In the genomic region with DNA sequence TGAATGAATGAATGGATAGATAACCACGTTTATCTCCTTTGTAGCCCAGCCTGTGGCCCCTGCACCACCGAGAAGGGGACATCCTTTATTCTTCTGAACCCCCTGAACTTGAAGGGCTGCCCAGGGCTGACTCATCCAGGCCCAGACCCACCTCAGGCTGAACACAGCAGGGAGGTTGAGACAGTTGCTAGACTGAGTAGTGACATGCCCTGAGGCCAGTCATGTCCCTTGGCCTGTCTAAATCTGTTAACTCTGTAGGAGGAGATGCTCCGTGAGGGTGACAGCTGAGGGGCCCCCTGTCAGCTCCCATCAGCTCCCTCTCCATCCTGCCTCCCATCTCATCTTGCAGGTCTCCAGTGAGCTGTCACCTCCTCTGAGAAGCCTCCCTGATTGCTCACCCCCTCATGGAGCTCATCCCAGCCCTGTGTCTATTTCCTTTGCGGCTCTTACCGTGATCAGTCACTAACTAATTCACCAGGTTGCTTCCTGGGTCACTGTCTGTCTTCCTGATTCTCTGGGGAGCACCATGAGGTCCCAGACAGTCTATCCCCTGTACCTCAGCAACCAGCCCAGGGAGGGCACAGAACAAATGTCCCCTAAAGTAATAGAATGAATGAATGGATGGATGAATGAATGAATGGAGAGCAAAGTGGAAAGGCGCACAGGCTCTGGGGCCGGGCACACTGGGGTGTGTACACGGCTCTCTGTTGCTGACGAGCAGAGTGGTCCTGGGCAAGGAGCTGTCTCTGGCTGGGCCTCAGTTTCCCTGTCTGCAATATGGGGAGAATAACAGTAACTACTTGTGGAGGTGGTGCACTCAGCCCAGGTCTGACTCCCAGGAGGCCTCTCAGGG, we compare ENCODE assay signal across 1 cellular context.
TF ChIP-seq lines count a peak whose summit lies in the region.

No MANE protein-coding gene starts in this region.

TF ChIP-seq in HCT116, 20 proteins besides CTCF, POLR2A, EP300 and RAD21:
- no peak for TF ChIP-seq SIN3A (IDR thresholded peaks at IDR 0.05; ENCODE audit: low read depth)
- TF ChIP-seq EZH2 (IDR thresholded peaks at IDR 0.05), result no peak
- no peak for TF ChIP-seq MAX (IDR thresholded peaks at IDR 0.05)
- TF ChIP-seq FOSL1 (IDR thresholded peaks at IDR 0.05; ENCODE audit: low read depth), result no peak
- no peak for TF ChIP-seq YY1 (IDR thresholded peaks at IDR 0.05; ENCODE audit: extremely low read depth, insufficient replicate concordance, low read depth, low read length)
- TF ChIP-seq EZH2phosphoT487 (IDR thresholded peaks at IDR 0.05; ENCODE audit: borderline replicate concordance), result no peak
- TF ChIP-seq SP1 (IDR thresholded peaks at IDR 0.05; ENCODE audit: low read depth), result no peak
- TF ChIP-seq SRF (IDR thresholded peaks at IDR 0.05; ENCODE audit: low read depth), result no peak
- TF ChIP-seq CEBPB (IDR thresholded peaks at IDR 0.05; ENCODE audit: low read depth), result no peak
- TF ChIP-seq CBX3 (IDR thresholded peaks at IDR 0.05; ENCODE audit: low read depth), result no peak
- TF ChIP-seq JUND (IDR thresholded peaks at IDR 0.05), result no peak
- TF ChIP-seq, protein P1, sequence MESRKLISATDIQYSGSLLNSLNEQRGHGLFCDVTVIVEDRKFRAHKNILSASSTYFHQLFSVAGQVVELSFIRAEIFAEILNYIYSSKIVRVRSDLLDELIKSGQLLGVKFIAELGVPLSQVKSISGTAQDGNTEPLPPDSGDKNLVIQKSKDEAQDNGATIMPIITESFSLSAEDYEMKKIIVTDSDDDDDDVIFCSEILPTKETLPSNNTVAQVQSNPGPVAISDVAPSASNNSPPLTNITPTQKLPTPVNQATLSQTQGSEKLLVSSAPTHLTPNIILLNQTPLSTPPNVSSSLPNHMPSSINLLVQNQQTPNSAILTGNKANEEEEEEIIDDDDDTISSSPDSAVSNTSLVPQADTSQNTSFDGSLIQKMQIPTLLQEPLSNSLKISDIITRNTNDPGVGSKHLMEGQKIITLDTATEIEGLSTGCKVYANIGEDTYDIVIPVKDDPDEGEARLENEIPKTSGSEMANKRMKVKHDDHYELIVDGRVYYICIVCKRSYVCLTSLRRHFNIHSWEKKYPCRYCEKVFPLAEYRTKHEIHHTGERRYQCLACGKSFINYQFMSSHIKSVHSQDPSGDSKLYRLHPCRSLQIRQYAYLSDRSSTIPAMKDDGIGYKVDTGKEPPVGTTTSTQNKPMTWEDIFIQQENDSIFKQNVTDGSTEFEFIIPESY (IDR thresholded peaks at IDR 0.05; ENCODE audit: extremely low read depth, insufficient replicate concordance, low read length), result no peak
- TF ChIP-seq ELF1 (IDR thresholded peaks at IDR 0.05; ENCODE audit: borderline replicate concordance, low read depth), result no peak
- no peak for TF ChIP-seq ZNF274 (IDR thresholded peaks at IDR 0.05; ENCODE audit: low read depth, low read length)
- TF ChIP-seq, protein P2, sequence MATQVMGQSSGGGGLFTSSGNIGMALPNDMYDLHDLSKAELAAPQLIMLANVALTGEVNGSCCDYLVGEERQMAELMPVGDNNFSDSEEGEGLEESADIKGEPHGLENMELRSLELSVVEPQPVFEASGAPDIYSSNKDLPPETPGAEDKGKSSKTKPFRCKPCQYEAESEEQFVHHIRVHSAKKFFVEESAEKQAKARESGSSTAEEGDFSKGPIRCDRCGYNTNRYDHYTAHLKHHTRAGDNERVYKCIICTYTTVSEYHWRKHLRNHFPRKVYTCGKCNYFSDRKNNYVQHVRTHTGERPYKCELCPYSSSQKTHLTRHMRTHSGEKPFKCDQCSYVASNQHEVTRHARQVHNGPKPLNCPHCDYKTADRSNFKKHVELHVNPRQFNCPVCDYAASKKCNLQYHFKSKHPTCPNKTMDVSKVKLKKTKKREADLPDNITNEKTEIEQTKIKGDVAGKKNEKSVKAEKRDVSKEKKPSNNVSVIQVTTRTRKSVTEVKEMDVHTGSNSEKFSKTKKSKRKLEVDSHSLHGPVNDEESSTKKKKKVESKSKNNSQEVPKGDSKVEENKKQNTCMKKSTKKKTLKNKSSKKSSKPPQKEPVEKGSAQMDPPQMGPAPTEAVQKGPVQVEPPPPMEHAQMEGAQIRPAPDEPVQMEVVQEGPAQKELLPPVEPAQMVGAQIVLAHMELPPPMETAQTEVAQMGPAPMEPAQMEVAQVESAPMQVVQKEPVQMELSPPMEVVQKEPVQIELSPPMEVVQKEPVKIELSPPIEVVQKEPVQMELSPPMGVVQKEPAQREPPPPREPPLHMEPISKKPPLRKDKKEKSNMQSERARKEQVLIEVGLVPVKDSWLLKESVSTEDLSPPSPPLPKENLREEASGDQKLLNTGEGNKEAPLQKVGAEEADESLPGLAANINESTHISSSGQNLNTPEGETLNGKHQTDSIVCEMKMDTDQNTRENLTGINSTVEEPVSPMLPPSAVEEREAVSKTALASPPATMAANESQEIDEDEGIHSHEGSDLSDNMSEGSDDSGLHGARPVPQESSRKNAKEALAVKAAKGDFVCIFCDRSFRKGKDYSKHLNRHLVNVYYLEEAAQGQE (IDR thresholded peaks at IDR 0.05; ENCODE audit: low read depth), result no peak
- TF ChIP-seq TCF7L2 (IDR thresholded peaks at IDR 0.05; ENCODE audit: borderline replicate concordance, extremely low read depth, insufficient read depth, insufficient read length), result no peak
- TF ChIP-seq, protein P3, sequence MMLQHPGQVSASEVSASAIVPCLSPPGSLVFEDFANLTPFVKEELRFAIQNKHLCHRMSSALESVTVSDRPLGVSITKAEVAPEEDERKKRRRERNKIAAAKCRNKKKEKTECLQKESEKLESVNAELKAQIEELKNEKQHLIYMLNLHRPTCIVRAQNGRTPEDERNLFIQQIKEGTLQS (IDR thresholded peaks at IDR 0.05), result no peak
- TF ChIP-seq POLR2AphosphoS5 (IDR thresholded peaks at IDR 0.05; ENCODE audit: low read depth, low read length), result no peak
- no peak for TF ChIP-seq ZFX (IDR thresholded peaks at IDR 0.05)
